Comparison of ENCODE assay signal across 1 cellular context in genomic region chr3:100411091-100411982, GRCh38.
TF ChIP-seq lines count a peak whose summit lies in the region.

No MANE protein-coding gene starts in this region.

TF ChIP-seq in HepG2, 621 proteins besides CTCF, POLR2A, EP300 and RAD21 (continued from another document and continues in another):
- TF ChIP-seq MAZ (IDR thresholded peaks at IDR 0.05; ENCODE audit: borderline replicate concordance, low read depth, low read length) = no peak
- TF ChIP-seq MAZ (CRISPR knock-in tag; IDR thresholded peaks at IDR 0.05; ENCODE audit: low read depth) = no peak
- no peak for TF ChIP-seq ZNF605 (CRISPR knock-in tag; IDR thresholded peaks at IDR 0.05)
- TF ChIP-seq MIER3 (CRISPR knock-in tag; IDR thresholded peaks at IDR 0.05; ENCODE audit: borderline replicate concordance) = no peak
- TF ChIP-seq NCOA2 (CRISPR knock-in tag; IDR thresholded peaks at IDR 0.05) = no peak
- TF ChIP-seq TCF7 (IDR thresholded peaks at IDR 0.05; ENCODE audit: low read depth) = peak; percentile 16; the same call in 1 of the 2 replicates
- no peak for TF ChIP-seq ZSCAN31 (CRISPR knock-in tag; IDR thresholded peaks at IDR 0.05; ENCODE audit: low read depth)
- TF ChIP-seq, protein P1, sequence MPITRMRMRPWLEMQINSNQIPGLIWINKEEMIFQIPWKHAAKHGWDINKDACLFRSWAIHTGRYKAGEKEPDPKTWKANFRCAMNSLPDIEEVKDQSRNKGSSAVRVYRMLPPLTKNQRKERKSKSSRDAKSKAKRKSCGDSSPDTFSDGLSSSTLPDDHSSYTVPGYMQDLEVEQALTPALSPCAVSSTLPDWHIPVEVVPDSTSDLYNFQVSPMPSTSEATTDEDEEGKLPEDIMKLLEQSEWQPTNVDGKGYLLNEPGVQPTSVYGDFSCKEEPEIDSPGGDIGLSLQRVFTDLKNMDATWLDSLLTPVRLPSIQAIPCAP (CRISPR knock-in tag; IDR thresholded peaks at IDR 0.05; ENCODE audit: low read depth) = no peak
- no peak for TF ChIP-seq ZNF766 (CRISPR knock-in tag; IDR thresholded peaks at IDR 0.05; ENCODE audit: borderline replicate concordance)
- TF ChIP-seq ZNF552 (CRISPR knock-in tag; IDR thresholded peaks at IDR 0.05; ENCODE audit: borderline replicate concordance) = no peak
- peak; percentile 73; the same call in 1 of the 2 replicates for TF ChIP-seq ZNF12 (CRISPR knock-in tag; IDR thresholded peaks at IDR 0.05)
- TF ChIP-seq SMYD3 (CRISPR knock-in tag; IDR thresholded peaks at IDR 0.05) = no peak
- TF ChIP-seq JUND (CRISPR knock-in tag; IDR thresholded peaks at IDR 0.05) = no peak
- TF ChIP-seq RARA (CRISPR knock-in tag; IDR thresholded peaks at IDR 0.05) = peak; percentile 46; the same call in 1 of the 2 replicates
- TF ChIP-seq, protein P2, sequence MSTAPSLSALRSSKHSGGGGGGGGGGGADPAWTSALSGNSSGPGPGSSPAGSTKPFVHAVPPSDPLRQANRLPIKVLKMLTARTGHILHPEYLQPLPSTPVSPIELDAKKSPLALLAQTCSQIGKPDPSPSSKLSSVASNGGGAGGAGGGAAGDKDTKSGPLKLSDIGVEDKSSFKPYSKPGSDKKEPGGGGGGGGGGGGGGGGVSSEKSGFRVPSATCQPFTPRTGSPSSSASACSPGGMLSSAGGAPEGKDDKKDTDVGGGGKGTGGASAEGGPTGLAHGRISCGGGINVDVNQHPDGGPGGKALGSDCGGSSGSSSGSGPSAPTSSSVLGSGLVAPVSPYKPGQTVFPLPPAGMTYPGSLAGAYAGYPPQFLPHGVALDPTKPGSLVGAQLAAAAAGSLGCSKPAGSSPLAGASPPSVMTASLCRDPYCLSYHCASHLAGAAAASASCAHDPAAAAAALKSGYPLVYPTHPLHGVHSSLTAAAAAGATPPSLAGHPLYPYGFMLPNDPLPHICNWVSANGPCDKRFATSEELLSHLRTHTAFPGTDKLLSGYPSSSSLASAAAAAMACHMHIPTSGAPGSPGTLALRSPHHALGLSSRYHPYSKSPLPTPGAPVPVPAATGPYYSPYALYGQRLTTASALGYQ (CRISPR knock-in tag; IDR thresholded peaks at IDR 0.05) = no peak
- no peak for TF ChIP-seq AKAP8 (CRISPR knock-in tag; IDR thresholded peaks at IDR 0.05)
- TF ChIP-seq HOMEZ (CRISPR knock-in tag; IDR thresholded peaks at IDR 0.05; ENCODE audit: low read depth) = no peak
- TF ChIP-seq GATAD2A (CRISPR knock-in tag; IDR thresholded peaks at IDR 0.05) = no peak
- TF ChIP-seq, protein P3, sequence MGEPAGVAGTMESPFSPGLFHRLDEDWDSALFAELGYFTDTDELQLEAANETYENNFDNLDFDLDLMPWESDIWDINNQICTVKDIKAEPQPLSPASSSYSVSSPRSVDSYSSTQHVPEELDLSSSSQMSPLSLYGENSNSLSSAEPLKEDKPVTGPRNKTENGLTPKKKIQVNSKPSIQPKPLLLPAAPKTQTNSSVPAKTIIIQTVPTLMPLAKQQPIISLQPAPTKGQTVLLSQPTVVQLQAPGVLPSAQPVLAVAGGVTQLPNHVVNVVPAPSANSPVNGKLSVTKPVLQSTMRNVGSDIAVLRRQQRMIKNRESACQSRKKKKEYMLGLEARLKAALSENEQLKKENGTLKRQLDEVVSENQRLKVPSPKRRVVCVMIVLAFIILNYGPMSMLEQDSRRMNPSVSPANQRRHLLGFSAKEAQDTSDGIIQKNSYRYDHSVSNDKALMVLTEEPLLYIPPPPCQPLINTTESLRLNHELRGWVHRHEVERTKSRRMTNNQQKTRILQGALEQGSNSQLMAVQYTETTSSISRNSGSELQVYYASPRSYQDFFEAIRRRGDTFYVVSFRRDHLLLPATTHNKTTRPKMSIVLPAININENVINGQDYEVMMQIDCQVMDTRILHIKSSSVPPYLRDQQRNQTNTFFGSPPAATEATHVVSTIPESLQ (CRISPR knock-in tag; conservative IDR thresholded peaks at IDR 0.05) = no peak
- no peak for TF ChIP-seq HCFC1 (IDR thresholded peaks at IDR 0.05; ENCODE audit: low read depth, low read length)
- no peak for TF ChIP-seq KDM1A (CRISPR knock-in tag; IDR thresholded peaks at IDR 0.05)
- TF ChIP-seq ZBTB39 (CRISPR knock-in tag; IDR thresholded peaks at IDR 0.05) = no peak
- no peak for TF ChIP-seq ZNF639 (CRISPR knock-in tag; conservative IDR thresholded peaks at IDR 0.05)
- no peak for TF ChIP-seq ZNF788 (CRISPR knock-in tag; IDR thresholded peaks at IDR 0.05; ENCODE audit: borderline replicate concordance)
- no peak for TF ChIP-seq MBD4 (IDR thresholded peaks at IDR 0.05; ENCODE audit: borderline replicate concordance, low read length)
- TF ChIP-seq TFE3 (CRISPR knock-in tag; IDR thresholded peaks at IDR 0.05) = peak; percentile 79
- TF ChIP-seq, protein P4, sequence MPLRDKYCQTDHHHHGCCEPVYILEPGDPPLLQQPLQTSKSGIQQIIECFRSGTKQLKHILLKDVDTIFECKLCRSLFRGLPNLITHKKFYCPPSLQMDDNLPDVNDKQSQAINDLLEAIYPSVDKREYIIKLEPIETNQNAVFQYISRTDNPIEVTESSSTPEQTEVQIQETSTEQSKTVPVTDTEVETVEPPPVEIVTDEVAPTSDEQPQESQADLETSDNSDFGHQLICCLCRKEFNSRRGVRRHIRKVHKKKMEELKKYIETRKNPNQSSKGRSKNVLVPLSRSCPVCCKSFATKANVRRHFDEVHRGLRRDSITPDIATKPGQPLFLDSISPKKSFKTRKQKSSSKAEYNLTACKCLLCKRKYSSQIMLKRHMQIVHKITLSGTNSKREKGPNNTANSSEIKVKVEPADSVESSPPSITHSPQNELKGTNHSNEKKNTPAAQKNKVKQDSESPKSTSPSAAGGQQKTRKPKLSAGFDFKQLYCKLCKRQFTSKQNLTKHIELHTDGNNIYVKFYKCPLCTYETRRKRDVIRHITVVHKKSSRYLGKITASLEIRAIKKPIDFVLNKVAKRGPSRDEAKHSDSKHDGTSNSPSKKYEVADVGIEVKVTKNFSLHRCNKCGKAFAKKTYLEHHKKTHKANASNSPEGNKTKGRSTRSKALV (CRISPR knock-in tag; IDR thresholded peaks at IDR 0.05) = no peak
- TF ChIP-seq, protein P5, sequence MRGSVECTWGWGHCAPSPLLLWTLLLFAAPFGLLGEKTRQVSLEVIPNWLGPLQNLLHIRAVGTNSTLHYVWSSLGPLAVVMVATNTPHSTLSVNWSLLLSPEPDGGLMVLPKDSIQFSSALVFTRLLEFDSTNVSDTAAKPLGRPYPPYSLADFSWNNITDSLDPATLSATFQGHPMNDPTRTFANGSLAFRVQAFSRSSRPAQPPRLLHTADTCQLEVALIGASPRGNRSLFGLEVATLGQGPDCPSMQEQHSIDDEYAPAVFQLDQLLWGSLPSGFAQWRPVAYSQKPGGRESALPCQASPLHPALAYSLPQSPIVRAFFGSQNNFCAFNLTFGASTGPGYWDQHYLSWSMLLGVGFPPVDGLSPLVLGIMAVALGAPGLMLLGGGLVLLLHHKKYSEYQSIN (CRISPR knock-in tag; IDR thresholded peaks at IDR 0.05; ENCODE audit: borderline replicate concordance) = no peak
- TF ChIP-seq PRDM10 (CRISPR knock-in tag; IDR thresholded peaks at IDR 0.05; ENCODE audit: low read depth) = no peak
- TF ChIP-seq CBX2 (IDR thresholded peaks at IDR 0.05; ENCODE audit: low read depth, low read length) = no peak
- no peak for TF ChIP-seq CBX2 (CRISPR knock-in tag; IDR thresholded peaks at IDR 0.05; ENCODE audit: low read depth)
- TF ChIP-seq ZNF354B (CRISPR knock-in tag; IDR thresholded peaks at IDR 0.05) = no peak
- 0 out of 2 replicates have a peak, but pooled peaks have one; percentile 43 for TF ChIP-seq RXRB (CRISPR knock-in tag; IDR thresholded peaks at IDR 0.05; ENCODE audit: borderline replicate concordance)
- TF ChIP-seq RFXAP (CRISPR knock-in tag; IDR thresholded peaks at IDR 0.05; ENCODE audit: borderline replicate concordance) = no peak
- no peak for TF ChIP-seq TCF12 (IDR thresholded peaks at IDR 0.05)
- TF ChIP-seq TCF12 (CRISPR knock-in tag; IDR thresholded peaks at IDR 0.05) = no peak
- TF ChIP-seq ZNF720 (CRISPR knock-in tag; IDR thresholded peaks at IDR 0.05) = no peak
- no peak for TF ChIP-seq ZNF619 (CRISPR knock-in tag; IDR thresholded peaks at IDR 0.05)
- TF ChIP-seq, protein P6, sequence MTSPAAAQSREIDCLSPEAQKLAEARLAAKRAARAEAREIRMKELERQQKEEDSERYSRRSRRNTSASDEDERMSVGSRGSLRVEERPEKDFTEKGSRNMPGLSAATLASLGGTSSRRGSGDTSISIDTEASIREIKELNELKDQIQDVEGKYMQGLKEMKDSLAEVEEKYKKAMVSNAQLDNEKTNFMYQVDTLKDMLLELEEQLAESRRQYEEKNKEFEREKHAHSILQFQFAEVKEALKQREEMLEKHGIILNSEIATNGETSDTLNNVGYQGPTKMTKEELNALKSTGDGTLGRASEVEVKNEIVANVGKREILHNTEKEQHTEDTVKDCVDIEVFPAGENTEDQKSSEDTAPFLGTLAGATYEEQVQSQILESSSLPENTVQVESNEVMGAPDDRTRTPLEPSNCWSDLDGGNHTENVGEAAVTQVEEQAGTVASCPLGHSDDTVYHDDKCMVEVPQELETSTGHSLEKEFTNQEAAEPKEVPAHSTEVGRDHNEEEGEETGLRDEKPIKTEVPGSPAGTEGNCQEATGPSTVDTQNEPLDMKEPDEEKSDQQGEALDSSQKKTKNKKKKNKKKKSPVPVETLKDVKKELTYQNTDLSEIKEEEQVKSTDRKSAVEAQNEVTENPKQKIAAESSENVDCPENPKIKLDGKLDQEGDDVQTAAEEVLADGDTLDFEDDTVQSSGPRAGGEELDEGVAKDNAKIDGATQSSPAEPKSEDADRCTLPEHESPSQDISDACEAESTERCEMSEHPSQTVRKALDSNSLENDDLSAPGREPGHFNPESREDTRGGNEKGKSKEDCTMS (CRISPR knock-in tag; conservative IDR thresholded peaks at IDR 0.05) = no peak
- TF ChIP-seq NR2F6 (IDR thresholded peaks at IDR 0.05) = no peak
- 0 out of 2 replicates have a peak, but pooled peaks have one; percentile 13 for TF ChIP-seq NR2F6 (CRISPR knock-in tag; IDR thresholded peaks at IDR 0.05)
